In genomic region chr11:125053167-125053566, GRCh38 we compare ENCODE assay signal across 20 cellular contexts. TPM values are rescaled to one million over a fixed set of nuclear protein-coding genes. Genes with fewer than 3 reads are reported as not detected.
A peak's percentile ranks its signal among the peaks of the same experiment; 100 is the strongest.
DNase-seq lines count a peak whose midpoint lies in the region; ATAC-seq and TF ChIP-seq lines count a peak whose summit lies in the region.
"Had no signal": no experiment of that assay in that cellular context is flagged by ENCODE, and none has a peak within 500 bp of the region (broad histone marks: within the 10 kb centered on the region; RNA-seq: fewer than 3 reads in every experiment).

No MANE protein-coding gene starts in this region.

- DNase-seq in D341Med (ENCODE audit: low spot score) (peak; percentile 21), ELR (ENCODE audit: low read depth) (peak; percentile 54), RKO (ENCODE audit: low spot score) (peak; percentile 19), foreskin keratinocyte (no peak), upper lobe of left lung (no peak), adrenal gland (no peak), gastrocnemius medialis (no peak)
- DNase-seq: H7, HFFc6, KG1, MV-4-11, NCI-H1694 treated with DMSO at 0.1 percent for 48 hours, NCI-H446 treated with DMSO at 0.1 percent for 48 hours, NCI-H526 treated with DMSO at 0.1 percent for 48 hours, OCI-M1, SIG-M5 had no signal

- 89 to 100% methylated on average over 1 of the region's 1 CpG for WGBS in upper lobe of left lung, 2 donors
- WGBS in adrenal gland, 4 donors: 57 to 89% (median 80%) methylated on average over 1 of the region's 1 CpG; no CpG with 5 or more reads in 1 of the 4 donors

- no peaks in the 10 kb centered on the region for H3K27me3 ChIP-seq in foreskin keratinocyte
- no peaks in the 10 kb centered on the region for H3K27me3 ChIP-seq in upper lobe of left lung
- no peaks in the 10 kb centered on the region for H3K27me3 ChIP-seq in adrenal gland
- no peaks in the 10 kb centered on the region for H3K27me3 ChIP-seq in gastrocnemius medialis

- in situ Hi-C loops in gastrocnemius medialis (cut with MboI; ENCODE audit: low sequenced_read_pairs in 4 of 4): no loop called here

- TF ChIP-seq EP300 in upper lobe of left lung (IDR thresholded peaks at IDR 0.05): no peak

- ATAC-seq in foreskin keratinocyte (peak; percentile 54), GM18907 (IDR thresholded peaks at IDR 0.05; ENCODE audit: unreplicated experiment) (no peak), upper lobe of left lung (ENCODE audit: low FRiP score in 2 of 2) (no peak), gastrocnemius medialis (no peak)
- ATAC-seq: A549, GM12878, HepG2 had no signal

- no peak overlapping the region for H3K4me3 ChIP-seq in upper lobe of left lung
- H3K4me3 ChIP-seq in adrenal gland: no peak overlapping the region
- no peak overlapping the region for H3K4me3 ChIP-seq in gastrocnemius medialis
- H3K4me3 ChIP-seq: A549, GM12878 had no signal

- H3K9me3 ChIP-seq in upper lobe of left lung (no peaks in the 10 kb centered on the region), adrenal gland (replicated peaks in 1 of 3) (no peaks in the 10 kb centered on the region), gastrocnemius medialis (no peaks in the 10 kb centered on the region)
- H3K9me3 ChIP-seq: A549 had no signal

- H3K36me3 ChIP-seq in upper lobe of left lung: no peaks in the 10 kb centered on the region
- H3K36me3 ChIP-seq in adrenal gland (replicated peaks in 1 of 2): no peaks in the 10 kb centered on the region
- H3K36me3 ChIP-seq in gastrocnemius medialis: no peaks in the 10 kb centered on the region

- H3K4me1 ChIP-seq in foreskin keratinocyte: no peaks in the 10 kb centered on the region
- H3K4me1 ChIP-seq in upper lobe of left lung: no peaks in the 10 kb centered on the region
- no peaks in the 10 kb centered on the region for H3K4me1 ChIP-seq in adrenal gland (replicated peaks in 1 of 2)
- no peaks in the 10 kb centered on the region for H3K4me1 ChIP-seq in gastrocnemius medialis
- H3K4me1 ChIP-seq: A549 had no signal

- intact Hi-C loops in adrenal gland (cut with DNase I) (no loop called here), gastrocnemius medialis (cut with DNase I; ENCODE audit: low total_unique reads) (no loop called here)

- no peak for TF ChIP-seq POLR2A in upper lobe of left lung (IDR thresholded peaks at IDR 0.05)
- TF ChIP-seq POLR2A in adrenal gland (IDR thresholded peaks at IDR 0.05): no peak
- TF ChIP-seq POLR2A in gastrocnemius medialis (IDR thresholded peaks at IDR 0.05): no peak

- TF ChIP-seq CTCF in foreskin keratinocyte (conservative IDR thresholded peaks at IDR 0.05) (no peak), upper lobe of left lung (IDR thresholded peaks at IDR 0.05) (no peak), adrenal gland (IDR thresholded peaks at IDR 0.05) (no peak), gastrocnemius medialis (IDR thresholded peaks at IDR 0.05 in 4 of 5, conservative IDR thresholded peaks at IDR 0.05 in 1 of 5) (no peak)

- no peak overlapping the region for H3K27ac ChIP-seq in foreskin keratinocyte
- no peak overlapping the region for H3K27ac ChIP-seq in upper lobe of left lung
- H3K27ac ChIP-seq in adrenal gland: no peak overlapping the region
- H3K27ac ChIP-seq in gastrocnemius medialis: no peak overlapping the region
- H3K27ac ChIP-seq: A549 had no signal

RNA-seq across cellular contexts. Expression of gene SLC37A2, which starts 9.9 kb away (rescaled TPM):
- 14.3 and 14.9 TPM in 2 replicates for total RNA-seq in foreskin keratinocyte
- 7.9 and 9.7 TPM in 2 replicates for polyA plus RNA-seq in foreskin keratinocyte
- 10 to 100 TPM in 4 of 6 donors, 1 to 10 TPM in 2; 3.5 to 32.5 (median 19.1) TPM for total RNA-seq in upper lobe of left lung
- 100 to 1,000 TPM in 7 of 8 donors, 10 to 100 TPM in 1; 85.3 to 389 (median 177) TPM for total RNA-seq in adrenal gland
- 100 to 1,000 TPM in 1 of 3 donors, 10 to 100 TPM in 2; 73.4 to 274 (median 75.9) TPM for polyA plus RNA-seq in adrenal gland
- total RNA-seq in gastrocnemius medialis: 1 to 10 TPM in 3 of 4 donors, under 1 TPM in 1; 0.75 to 2.1 (median 1.5) TPM

RNA-seq across cellular contexts. Expression of gene TMEM218, which starts 58.3 kb away (rescaled TPM):
- total RNA-seq in foreskin keratinocyte (17.7 and 21.4 TPM in 2 replicates), upper lobe of left lung (10 to 100 TPM; 11.1 to 25.1 (median 17.3) TPM), adrenal gland (10 to 100 TPM; 19.7 to 42.3 (median 25.8) TPM), gastrocnemius medialis (10 to 100 TPM in 1 of 4 donors, 1 to 10 TPM in 3; 6.3 to 11.2 (median 9.4) TPM)
- polyA plus RNA-seq in foreskin keratinocyte (24.1 and 25.6 TPM in 2 replicates), adrenal gland (10 to 100 TPM; 19.3 to 38.7 (median 20.4) TPM)

Comparison
In these comparisons a context has a peak if more than half of its experiments do, and no peak if none do; other contexts are left out.
1. DNase-seq: peak in D341Med (single experiment), ELR (single experiment) and RKO (single experiment); none in foreskin keratinocyte (0 of 2), upper lobe of left lung (0 of 2), adrenal gland (0 of 7) and gastrocnemius medialis (0 of 2).